ENCODE assay signal across 8 cellular contexts in the genomic region with DNA sequence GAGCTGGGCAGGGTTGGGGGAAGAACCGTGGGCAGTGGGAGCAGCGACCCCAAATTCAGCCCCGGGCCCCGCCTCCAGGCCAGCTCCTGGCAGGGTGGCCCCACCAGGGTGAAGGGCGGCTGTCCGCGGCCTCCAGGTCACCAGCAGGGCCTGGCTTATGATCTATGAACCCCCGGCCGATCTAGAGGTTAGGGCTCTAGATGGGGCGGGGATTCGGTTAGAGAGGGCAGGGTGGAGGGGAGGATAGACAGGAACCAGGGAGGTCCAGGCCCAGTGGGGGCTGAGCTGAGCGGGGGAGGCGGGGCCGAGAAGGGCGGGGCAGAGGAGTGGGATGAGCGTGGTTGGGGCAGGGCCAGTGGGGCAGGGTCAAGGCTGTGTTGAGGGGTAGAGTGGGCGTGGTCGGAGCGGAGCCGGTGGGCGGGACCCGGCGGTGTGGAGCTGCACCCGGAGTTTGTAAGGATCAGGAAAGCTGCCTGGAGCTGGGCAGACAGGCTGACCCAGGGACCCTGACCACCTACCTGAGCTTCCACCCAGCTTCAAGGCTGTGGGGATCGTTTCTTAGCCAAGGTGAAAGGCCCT. TPM values are rescaled to one million over a fixed set of nuclear protein-coding genes. Genes with fewer than 3 reads are reported as not detected.
A peak's percentile ranks its signal among the peaks of the same experiment; 100 is the strongest.
DNase-seq lines count a peak whose midpoint lies in the region; ATAC-seq, FAIRE-seq and TF ChIP-seq lines count a peak whose summit lies in the region.

No MANE protein-coding gene starts in this region.

- peak overlapping the region; percentile 46 to 51 for H3K27ac ChIP-seq in left lung

- H3K27me3 ChIP-seq in left lung: peaks cover 0 to 7% of the 10 kb centered on the region in 2 donors

- no peak for TF ChIP-seq CTCF in left lung (IDR thresholded peaks at IDR 0.05)

- peaks cover 11 to 21% of the 10 kb centered on the region in 2 donors for H3K4me1 ChIP-seq in left lung

- no peaks in the 10 kb centered on the region for H3K36me3 ChIP-seq in left lung

- no peaks in the 10 kb centered on the region for H3K9me3 ChIP-seq in left lung

- intact Hi-C loops in left lung (cut with DNase I): no loop called here

- ATAC-seq in left lung: peak; percentile 95

- DNase-seq in Daoy (ENCODE audit: low read depth) (peak; percentile 73), dermis blood vessel endothelial cell (peak; percentile 60), left lung (peak; percentile 85 to 93), NCI-H2107 (lab: John Stamatoyannopoulos, UW) (no peak), COLO829 (ENCODE audit: low spot score) (no peak)
- peak; percentile 28 to 33 for DNase-seq in stimulated activated CD4-positive, alpha-beta T cell treated with anti-CD3 and anti-CD28 coated beads, Interleukin-4, amount 100 ng/mL, for 4 hours
- no peak for DNase-seq in effector CD4-positive, alpha-beta T cell

- peak overlapping the region; percentile 17 to 34 for H3K4me3 ChIP-seq in left lung

- peak; percentile 32 for FAIRE-seq in TTC549 (lab: Jason Lieb, UNC)

RNA-seq across cellular contexts. Expression of gene OBP2B, which starts 29.3 kb away (rescaled TPM):
- not detected in 2 replicates for total RNA-seq in Daoy (2014; rRNA removed; shearing (Covaris generic))
- total RNA-seq in dermis blood vessel endothelial cell (not detected in 2 replicates), left lung (not detected)

RNA-seq across cellular contexts. Expression of gene ABO, which starts 36.6 kb away (rescaled TPM):
- total RNA-seq in Daoy (2014; rRNA removed; shearing (Covaris generic)): not detected in 2 replicates
- total RNA-seq in dermis blood vessel endothelial cell: under 0.01 and 0.51 TPM in 2 replicates
- 1 to 10 TPM; 5.7 to 7.9 TPM for total RNA-seq in left lung

Comparison
In these comparisons a context has a peak if more than half of its experiments do, and no peak if none do; other contexts are left out.
1. DNase-seq: peak in Daoy (single experiment), dermis blood vessel endothelial cell (single experiment), left lung (2 of 2) and stimulated activated CD4-positive, alpha-beta T cell treated with anti-CD3 and anti-CD28 coated beads, Interleukin-4, amount 100 ng/mL, for 4 hours (2 of 2); none in NCI-H2107 (single experiment), effector CD4-positive, alpha-beta T cell (single experiment) and COLO829 (single experiment).